Comparison of ENCODE assay signal across 1 cellular context in genomic region chr9:95102572-95102971, GRCh38.
TF ChIP-seq lines count a peak whose summit lies in the region.

No MANE protein-coding gene starts in this region.

TF ChIP-seq in H1, 55 proteins besides CTCF, POLR2A, EP300 and RAD21 (continued from another document):
- TF ChIP-seq ATF2 (IDR thresholded peaks at IDR 0.05; ENCODE audit: low read length) (no peak), POLR2AphosphoS5 (IDR thresholded peaks at IDR 0.05; ENCODE audit: low read depth, low read length) (no peak), E2F6 (IDR thresholded peaks at IDR 0.05) (no peak), JUN (IDR thresholded peaks at IDR 0.05; ENCODE audit: low read depth, low read length) (no peak), KDM1A (IDR thresholded peaks at IDR 0.05; ENCODE audit: borderline replicate concordance, low read length) (no peak), BRCA1 (IDR thresholded peaks at IDR 0.05; ENCODE audit: low read depth, low read length) (no peak), SIN3A (conservative IDR thresholded peaks at IDR 0.05 in 1 of 2, IDR thresholded peaks at IDR 0.05 in 1 of 2; ENCODE audit: low read depth in 1 of 2, low read length in 2 of 2) (no peak), RBBP5 (IDR thresholded peaks at IDR 0.05; ENCODE audit: borderline replicate concordance, low read depth, low read length) (no peak), CBX8 (IDR thresholded peaks at IDR 0.05; ENCODE audit: borderline replicate concordance, low read depth, low read length) (no peak), EZH2 (IDR thresholded peaks at IDR 0.05; ENCODE audit: low read depth, low read length, severe bottlenecking) (no peak), ZNF274 (IDR thresholded peaks at IDR 0.05; ENCODE audit: borderline replicate concordance, extremely low read depth, low read length) (no peak)
